ENCODE assay signal across 24 cellular contexts in genomic region chr5:95417971-95418370, GRCh38. TPM values are rescaled to one million over a fixed set of nuclear protein-coding genes. Genes with fewer than 3 reads are reported as not detected.
DNase-seq lines count a peak whose midpoint lies in the region; ATAC-seq and TF ChIP-seq lines count a peak whose summit lies in the region.
"Had no signal": no experiment of that assay in that cellular context is flagged by ENCODE, and none has a peak within 500 bp of the region (broad histone marks: within the 10 kb centered on the region; RNA-seq: fewer than 3 reads in every experiment).

No MANE protein-coding gene starts in this region.

- no peaks in the 10 kb centered on the region for H3K79me2 ChIP-seq in ACC112 (ENCODE audit: control insufficient read depth, insufficient read depth, low read length, unreplicated experiment)

- H3K4me3 ChIP-seq in ACC112 (ENCODE audit: low read depth, low read length) (0 out of 2 replicates have a peak overlapping the region, but pooled peaks have one; percentile 0), fibroblast of pulmonary artery (replicated peaks; ENCODE audit: low read depth, low read length) (no peak overlapping the region)
- H3K4me3 ChIP-seq: BLaER1 treated with 17β-estradiol and CSF1 and Interleukin-3, amounts not matched to agents 10 nM and 100 nM; body of pancreas had no signal

- peaks cover under 1% of the 10 kb centered on the region for H3K4me1 ChIP-seq in ACC112 (ENCODE audit: control insufficient read depth, insufficient read depth, low read length, unreplicated experiment)
- H3K4me1 ChIP-seq: body of pancreas had no signal

- H3K27me3 ChIP-seq in ACC112 (ENCODE audit: insufficient read depth, low read length), result no peaks in the 10 kb centered on the region
- H3K27me3 ChIP-seq: BLaER1 treated with 17β-estradiol and CSF1 and Interleukin-3, amounts not matched to agents 10 nM and 100 nM; body of pancreas had no signal

- no peak for TF ChIP-seq CTCF in fibroblast of pulmonary artery (IDR thresholded peaks at IDR 0.05; ENCODE audit: low read length, missing control alignments)

- H2AFZ ChIP-seq in ACC112 (ENCODE audit: low read length, unreplicated experiment), result no peak overlapping the region

- DNase-seq in HS-5 (ENCODE audit: low read depth), result peak; percentile 13
- DNase-seq in SK-MEL-5 (ENCODE audit: low read depth, low spot score), result peak; percentile 30
- peak; percentile 11 for DNase-seq in fibroblast of pulmonary artery (ENCODE audit: low read depth)
- no peak for DNase-seq in NCI-H1092 treated with DMSO at 0.1 percent for 48 hours (lab: John Stamatoyannopoulos, UW)
- no peak for DNase-seq in MV-4-11 (lab: John Stamatoyannopoulos, UW)
- DNase-seq: ACHN; activated CD4-positive, alpha-beta T cell treated with anti-CD3 and anti-CD28 coated beads for 1 hour; body of pancreas; endodermal cell; hypothalamus; mesenchymal stem cell; naive B cell; NCI-H1105; NCI-H2081; NK-92 treated with Interleukin-12 subunit alpha and Interleukin-12 subunit beta, amount 100 ng/mL, for 24 hours; occipital lobe had no signal

- ATAC-seq in GM21367 (IDR thresholded peaks at IDR 0.05; ENCODE audit: unreplicated experiment), result no peak
- no peak for ATAC-seq in GM21529 (IDR thresholded peaks at IDR 0.05; ENCODE audit: unreplicated experiment)
- ATAC-seq: body of pancreas, sciatic nerve had no signal

- H3K36me3 ChIP-seq in ACC112 (ENCODE audit: insufficient read depth, low read length), result no peaks in the 10 kb centered on the region
- H3K36me3 ChIP-seq: BLaER1 treated with 17β-estradiol and CSF1 and Interleukin-3, amounts not matched to agents 10 nM and 100 nM had no signal

- in situ Hi-C loops in SK-MEL-5 (cut with HindIII; ENCODE audit: low pct_unique_long_range_greater_than_20kb, low sequenced_read_pairs), result no loop called here

- H3K27ac ChIP-seq in ACC112 (ENCODE audit: low read depth, low read length), result no peak overlapping the region
- H3K27ac ChIP-seq: BLaER1 treated with 17β-estradiol and CSF1 and Interleukin-3, amounts not matched to agents 10 nM and 100 nM; body of pancreas; KMS-11 had no signal

RNA-seq across cellular contexts. Expression of gene FAM81B, which starts 26.8 kb away (rescaled TPM):
- total RNA-seq in SK-MEL-5 (2014; rRNA removed; shearing (Covaris generic)), result not detected in 2 replicates
- not detected in 2 replicates for polyA plus RNA-seq in SK-MEL-5 (2015; cell fraction: cytosol; rRNA removed)
- polyA plus RNA-seq in SK-MEL-5 (2015; cell fraction: nucleus; rRNA removed), result not detected in 2 replicates
- total RNA-seq: endodermal cell, fibroblast of villous mesenchyme, sciatic nerve had no signal
- polyA plus RNA-seq: keratinocyte had no signal

Comparison
In these comparisons a context has a peak if more than half of its experiments do, and no peak if none do; other contexts are left out.
1. DNase-seq: peak in HS-5 (single experiment), SK-MEL-5 (single experiment) and fibroblast of pulmonary artery (single experiment); none in NCI-H1092 treated with DMSO at 0.1 percent for 48 hours (single experiment) and MV-4-11 (single experiment).